In genomic region chr17:68085751-68086445, GRCh38 we compare ENCODE assay signal across 9 cellular contexts. TPM values are rescaled to one million over a fixed set of nuclear protein-coding genes. Genes with fewer than 3 reads are reported as not detected.
DNase-seq lines count a peak whose midpoint lies in the region; ATAC-seq and TF ChIP-seq lines count a peak whose summit lies in the region.
"Had no signal": no experiment of that assay in that cellular context is flagged by ENCODE, and none has a peak within 500 bp of the region (broad histone marks: within the 10 kb centered on the region; RNA-seq: fewer than 3 reads in every experiment).

No MANE protein-coding gene starts in this region.

- H3K4me2 ChIP-seq in trophoblast cell (ENCODE audit: low read length): no peak overlapping the region

- no peak overlapping the region for H2AFZ ChIP-seq in trophoblast cell (ENCODE audit: insufficient read depth, low read length, poor library complexity)

- H3K4me1 Mint-ChIP-seq in CD8-positive, alpha-beta T cell (ENCODE audit: low read depth): peaks cover 46% of the 10 kb centered on the region
- peaks cover 48% of the 10 kb centered on the region for H3K4me1 Mint-ChIP-seq in T-helper 2 cell treated with Interferon-gamma antibody and Interleukin-4, amounts not matched to agents 5 μg/mL and 100 μg/mL, for 36 hours (ENCODE audit: low read depth)
- H3K4me1 Mint-ChIP-seq in progenitor cell of endocrine pancreas (ENCODE audit: low read depth): no peaks in the 10 kb centered on the region

- no peaks in the 10 kb centered on the region for H3K79me2 ChIP-seq in trophoblast cell (ENCODE audit: control insufficient read depth, insufficient read depth, low read length, poor library complexity)

- H3K27ac ChIP-seq in CD8-positive, alpha-beta T cell (ENCODE audit: low read depth, low read length): no peak overlapping the region
- H3K27ac ChIP-seq in right lobe of liver: no peak overlapping the region
- H3K27ac ChIP-seq in trophoblast cell (ENCODE audit: low read depth, low read length): no peak overlapping the region
- no peak overlapping the region for H3K27ac ChIP-seq in thyroid gland
- H3K27ac ChIP-seq: testis had no signal

- no peak overlapping the region for H2AK5ac ChIP-seq in trophoblast cell (ENCODE audit: low read length)

- H3K23ac ChIP-seq in trophoblast cell (ENCODE audit: low read length): no peak overlapping the region

- peak overlapping the region; percentile 25 for H3K4me3 ChIP-seq in CD8-positive, alpha-beta T cell (ENCODE audit: low read depth, low read length)
- H3K4me3 ChIP-seq in right lobe of liver: no peak overlapping the region
- no peak overlapping the region for H3K4me3 ChIP-seq in trophoblast cell (ENCODE audit: low read depth, low read length)
- H3K4me3 ChIP-seq in thyroid gland (replicated peaks in 1 of 3): no peak overlapping the region
- H3K4me3 ChIP-seq: testis had no signal

- 28% methylated on average over 5 of the region's 8 CpGs for WGBS in right lobe of liver (ENCODE audit: insufficient coverage, low coverage, low lambda C conversion rate, missing lambda C conversion rate)
- WGBS in trophoblast cell (ENCODE audit: extremely low coverage, insufficient coverage, insufficient read length): no CpG with 5 or more reads among the region's 8 CpGs
- WGBS in thyroid gland, 2 donors: 71 to 76% methylated on average over 8 of the region's 8 CpGs

- no peak overlapping the region for H2BK5ac ChIP-seq in trophoblast cell (ENCODE audit: low read depth, low read length, poor library complexity)

- no peak overlapping the region for H2BK120ac ChIP-seq in trophoblast cell (ENCODE audit: insufficient read depth, low read length, poor library complexity)

- peak in 1 of 7 experiments; percentile 23 for DNase-seq in CD8-positive, alpha-beta T cell
- no peak for DNase-seq in T-helper 2 cell treated with Interferon-gamma antibody and Interleukin-4, amounts not matched to agents 5 μg/mL and 100 μg/mL, for 36 hours (ENCODE audit: low spot score)
- no peak for DNase-seq in right lobe of liver
- DNase-seq in progenitor cell of endocrine pancreas (ENCODE audit: low spot score, unreplicated experiment): no peak
- no peak for DNase-seq in NCI-H1048 (lab: John Stamatoyannopoulos, UW)
- no peak for DNase-seq in trophoblast cell
- no peak for DNase-seq in thyroid gland
- DNase-seq: testis had no signal

- no peak overlapping the region for H4K8ac ChIP-seq in trophoblast cell (ENCODE audit: low read depth, low read length)

- H3K4me1 ChIP-seq in CD8-positive, alpha-beta T cell (ENCODE audit: insufficient read depth, low read length): peaks cover 32% of the 10 kb centered on the region
- H3K4me1 ChIP-seq in right lobe of liver (no peaks in the 10 kb centered on the region), trophoblast cell (ENCODE audit: control insufficient read depth in 1 of 2, insufficient read depth in 2 of 2, low read length in 2 of 2) (no peaks in the 10 kb centered on the region), thyroid gland (peaks cover 6 to 15% of the 10 kb centered on the region in 2 donors)

- no peak overlapping the region for H2BK12ac ChIP-seq in trophoblast cell (ENCODE audit: low read length)

- peak; percentile 16 for ATAC-seq in CD8-positive, alpha-beta T cell
- ATAC-seq in HG03196 (IDR thresholded peaks at IDR 0.05; ENCODE audit: unreplicated experiment) (peak; percentile 43), right lobe of liver (peak; percentile 34 to 68 (median 56))

- no peak overlapping the region for H3K14ac ChIP-seq in trophoblast cell (ENCODE audit: low read length)

- TF ChIP-seq POLR2A in right lobe of liver (IDR thresholded peaks at IDR 0.05) (no peak), thyroid gland (IDR thresholded peaks at IDR 0.05) (no peak)

- no peaks in the 10 kb centered on the region for H3K9me3 ChIP-seq in CD8-positive, alpha-beta T cell (ENCODE audit: low read length)
- no peaks in the 10 kb centered on the region for H3K9me3 ChIP-seq in right lobe of liver
- no peaks in the 10 kb centered on the region for H3K9me3 ChIP-seq in trophoblast cell (ENCODE audit: insufficient read depth, low read depth, low read length)
- H3K9me3 ChIP-seq in thyroid gland: no peaks in the 10 kb centered on the region
- H3K9me3 ChIP-seq: testis had no signal

- peak overlapping the region; percentile 77 for H3K4me3 Mint-ChIP-seq in CD8-positive, alpha-beta T cell
- peak overlapping the region; percentile 77 for H3K4me3 Mint-ChIP-seq in T-helper 2 cell treated with Interferon-gamma antibody and Interleukin-4, amounts not matched to agents 5 μg/mL and 100 μg/mL, for 36 hours
- H3K4me3 Mint-ChIP-seq in progenitor cell of endocrine pancreas (ENCODE audit: low read depth): no peak overlapping the region

- TF ChIP-seq CTCF in CD8-positive, alpha-beta T cell (IDR thresholded peaks at IDR 0.05): no peak
- TF ChIP-seq CTCF in right lobe of liver (IDR thresholded peaks at IDR 0.05) (no peak), progenitor cell of endocrine pancreas (IDR thresholded peaks at IDR 0.05; ENCODE audit: unreplicated experiment) (no peak), thyroid gland (IDR thresholded peaks at IDR 0.05) (no peak)

- H4K12ac ChIP-seq in trophoblast cell (ENCODE audit: low read depth, low read length): no peak overlapping the region

- no peak overlapping the region for H3K4ac ChIP-seq in trophoblast cell (ENCODE audit: low read depth, low read length)

- intact Hi-C loops in CD8-positive, alpha-beta T cell (cut with DNase I, micrococcal nuclease): loop anchor here in 1 of 2 experiments (2.0 kb wide), 1 partner anchor 15 kb away; no protein-coding TSS in a partner anchor
- intact Hi-C loops in right lobe of liver (cut with DNase I): no loop called here
- intact Hi-C loops in thyroid gland (cut with DNase I): no loop called here

- peaks cover 3% of the 10 kb centered on the region for H3K9me3 Mint-ChIP-seq in CD8-positive, alpha-beta T cell
- peaks cover 9% of the 10 kb centered on the region for H3K9me3 Mint-ChIP-seq in T-helper 2 cell treated with Interferon-gamma antibody and Interleukin-4, amounts not matched to agents 5 μg/mL and 100 μg/mL, for 36 hours
- peaks cover 6% of the 10 kb centered on the region for H3K9me3 Mint-ChIP-seq in progenitor cell of endocrine pancreas (ENCODE audit: low read depth)

- H3K79me1 ChIP-seq in trophoblast cell (ENCODE audit: low read length): no peaks in the 10 kb centered on the region

- CTCF ChIA-PET in CD8-positive, alpha-beta T cell (lab: Charles Lee): no interaction called here

- no peaks in the 10 kb centered on the region for H3K27me3 ChIP-seq in CD8-positive, alpha-beta T cell (ENCODE audit: insufficient read depth, low read length)
- H3K27me3 ChIP-seq in right lobe of liver (no peaks in the 10 kb centered on the region), trophoblast cell (ENCODE audit: insufficient read depth, low read length) (no peaks in the 10 kb centered on the region), thyroid gland (no peaks in the 10 kb centered on the region)
- H3K27me3 ChIP-seq: testis had no signal

- peak overlapping the region; percentile 69 for H3K27ac Mint-ChIP-seq in CD8-positive, alpha-beta T cell
- peak overlapping the region; percentile 90 for H3K27ac Mint-ChIP-seq in T-helper 2 cell treated with Interferon-gamma antibody and Interleukin-4, amounts not matched to agents 5 μg/mL and 100 μg/mL, for 36 hours
- H3K27ac Mint-ChIP-seq in progenitor cell of endocrine pancreas: no peak overlapping the region

- POLR2A ChIA-PET in CD8-positive, alpha-beta T cell (lab: Charles Lee): interaction anchor here (0.7 kb wide), 1 partner anchor 13 kb away, joined by 3 read pairs; no protein-coding TSS in a partner anchor

- H3K36me3 Mint-ChIP-seq in CD8-positive, alpha-beta T cell: no peaks in the 10 kb centered on the region
- peaks cover 2% of the 10 kb centered on the region for H3K36me3 Mint-ChIP-seq in T-helper 2 cell treated with Interferon-gamma antibody and Interleukin-4, amounts not matched to agents 5 μg/mL and 100 μg/mL, for 36 hours (ENCODE audit: low read depth)
- H3K36me3 Mint-ChIP-seq in progenitor cell of endocrine pancreas (ENCODE audit: insufficient read depth): no peaks in the 10 kb centered on the region

- no peak overlapping the region for H3K18ac ChIP-seq in trophoblast cell (ENCODE audit: low read length)

- no peaks in the 10 kb centered on the region for H3K36me3 ChIP-seq in CD8-positive, alpha-beta T cell (ENCODE audit: insufficient read depth, low read length)
- H3K36me3 ChIP-seq in right lobe of liver (no peaks in the 10 kb centered on the region), trophoblast cell (ENCODE audit: control insufficient read depth in 1 of 2, insufficient read depth in 2 of 2, low read length in 2 of 2) (no peaks in the 10 kb centered on the region), thyroid gland (no peaks in the 10 kb centered on the region)

- no peaks in the 10 kb centered on the region for H3K27me3 Mint-ChIP-seq in CD8-positive, alpha-beta T cell (ENCODE audit: low read depth)
- H3K27me3 Mint-ChIP-seq in T-helper 2 cell treated with Interferon-gamma antibody and Interleukin-4, amounts not matched to agents 5 μg/mL and 100 μg/mL, for 36 hours (ENCODE audit: low read depth): no peaks in the 10 kb centered on the region
- no peaks in the 10 kb centered on the region for H3K27me3 Mint-ChIP-seq in progenitor cell of endocrine pancreas

- no peak overlapping the region for H3K9ac ChIP-seq in trophoblast cell (ENCODE audit: low read length)

- H4K91ac ChIP-seq in trophoblast cell (ENCODE audit: low read depth, low read length): no peak overlapping the region

RNA-seq across cellular contexts. Expression of gene KPNA2, which starts 50.4 kb away (rescaled TPM):
- total RNA-seq in CD8-positive, alpha-beta T cell: 100 to 1,000 TPM; 111 to 121 TPM
- 10 to 100 TPM in 4 of 6 experiments, 1 to 10 TPM in 2; 9.2 to 36.6 (median 20.0) TPM for total RNA-seq in right lobe of liver
- total RNA-seq in progenitor cell of endocrine pancreas: 132 and 140 TPM in 2 replicates
- 215 and 223 TPM in 2 replicates for polyA plus RNA-seq in trophoblast cell (2013)
- 10 to 100 TPM; 13.3 to 25.8 (median 17.5) TPM for total RNA-seq in thyroid gland
